In the genomic region with DNA sequence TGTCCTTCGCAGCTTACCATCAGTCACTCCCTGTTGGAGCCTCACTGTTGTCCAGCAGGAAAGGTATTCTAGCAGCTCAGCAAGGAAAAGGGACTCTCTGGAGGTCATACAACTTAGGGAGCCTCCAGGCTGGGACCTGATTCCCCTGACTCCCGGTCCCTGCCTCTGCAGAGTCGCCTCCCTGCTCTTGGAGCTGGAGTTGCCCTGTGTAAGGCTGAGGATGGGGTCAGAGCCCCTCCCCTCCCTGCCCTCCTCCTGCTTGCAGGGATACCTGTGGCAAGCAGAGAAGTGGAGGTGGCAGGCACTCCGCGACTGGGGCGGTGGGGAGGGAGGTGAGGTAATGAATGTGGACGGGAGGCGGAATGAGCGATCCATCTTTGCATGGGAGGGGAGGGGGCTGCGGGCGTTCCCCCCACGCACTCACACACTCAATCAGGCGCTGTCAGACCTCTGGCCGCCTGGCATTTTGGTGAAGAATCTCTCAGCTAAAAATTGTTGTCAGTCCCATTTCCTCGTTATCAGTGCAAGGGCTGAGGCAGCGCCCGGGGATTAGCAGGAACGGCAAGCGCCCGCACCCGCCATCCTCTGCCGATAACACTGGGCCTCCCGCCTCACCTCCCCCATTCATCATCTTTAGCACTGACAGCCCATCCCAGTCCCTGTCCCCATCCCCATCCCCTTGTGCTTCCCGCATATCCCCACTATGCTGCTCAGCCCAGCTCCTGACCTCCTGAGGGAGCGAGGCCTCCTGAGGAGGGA, we compare ENCODE assay signal across 1 cellular context.
TF ChIP-seq lines count a peak whose summit lies in the region.

No MANE protein-coding gene starts in this region.

TF ChIP-seq in H1, 55 proteins besides CTCF, POLR2A, EP300 and RAD21 (continued from another document):
- TF ChIP-seq RBBP5 (IDR thresholded peaks at IDR 0.05; ENCODE audit: borderline replicate concordance, low read depth, low read length) (no peak), NANOG (IDR thresholded peaks at IDR 0.05; ENCODE audit: insufficient read depth, low read depth, low read length, poor library complexity, severe bottlenecking) (no peak), SUZ12 (IDR thresholded peaks at IDR 0.05; ENCODE audit: low read length) (no peak), BACH1 (IDR thresholded peaks at IDR 0.05; ENCODE audit: low read length) (no peak), SIX5 (IDR thresholded peaks at IDR 0.05; ENCODE audit: low read depth, low read length) (no peak), NRF1 (IDR thresholded peaks at IDR 0.05; ENCODE audit: low read depth, low read length) (no peak), BCL11A (IDR thresholded peaks at IDR 0.05; ENCODE audit: low read depth in 2 of 2, low read length in 2 of 2) (no peak), KDM5A (IDR thresholded peaks at IDR 0.05; ENCODE audit: low read length) (no peak), CTBP2 (IDR thresholded peaks at IDR 0.05; ENCODE audit: borderline replicate concordance, insufficient read depth, insufficient read length, low read length) (peak; percentile 53)
- TF ChIP-seq, protein P1, sequence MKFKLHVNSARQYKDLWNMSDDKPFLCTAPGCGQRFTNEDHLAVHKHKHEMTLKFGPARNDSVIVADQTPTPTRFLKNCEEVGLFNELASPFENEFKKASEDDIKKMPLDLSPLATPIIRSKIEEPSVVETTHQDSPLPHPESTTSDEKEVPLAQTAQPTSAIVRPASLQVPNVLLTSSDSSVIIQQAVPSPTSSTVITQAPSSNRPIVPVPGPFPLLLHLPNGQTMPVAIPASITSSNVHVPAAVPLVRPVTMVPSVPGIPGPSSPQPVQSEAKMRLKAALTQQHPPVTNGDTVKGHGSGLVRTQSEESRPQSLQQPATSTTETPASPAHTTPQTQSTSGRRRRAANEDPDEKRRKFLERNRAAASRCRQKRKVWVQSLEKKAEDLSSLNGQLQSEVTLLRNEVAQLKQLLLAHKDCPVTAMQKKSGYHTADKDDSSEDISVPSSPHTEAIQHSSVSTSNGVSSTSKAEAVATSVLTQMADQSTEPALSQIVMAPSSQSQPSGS (IDR thresholded peaks at IDR 0.05; ENCODE audit: low read length), result no peak
